ENCODE assay signal across 2 cellular contexts in genomic region chr6:139368661-139369060, GRCh38.
TF ChIP-seq lines count a peak whose summit lies in the region.

No MANE protein-coding gene starts in this region.

TF ChIP-seq in HEK293, 187 proteins besides CTCF, POLR2A, EP300 and RAD21 (continued from another document):
- peak; percentile 54; the same call in 1 of the 2 replicates for TF ChIP-seq PRDM10 (tag by site-specific recombination; IDR thresholded peaks at IDR 0.05)

TF ChIP-seq in SK-N-SH, 30 proteins besides CTCF, POLR2A, EP300 and RAD21 (continued from another document):
- TF ChIP-seq REST (IDR thresholded peaks at IDR 0.05; ENCODE audit: low read depth, low read length) (no peak), JUND (IDR thresholded peaks at IDR 0.05) (no peak), TEAD4 (IDR thresholded peaks at IDR 0.05; ENCODE audit: borderline replicate concordance, insufficient read depth) (no peak), POLR2AphosphoS5 (IDR thresholded peaks at IDR 0.05; ENCODE audit: low read depth, low read length) (no peak), ELF1 (IDR thresholded peaks at IDR 0.05) (no peak), IRF3 (IDR thresholded peaks at IDR 0.05; ENCODE audit: low read depth, low read length) (no peak), GABPA (IDR thresholded peaks at IDR 0.05; ENCODE audit: low read depth) (no peak), ZBTB33 (IDR thresholded peaks at IDR 0.05; ENCODE audit: borderline replicate concordance, low read depth) (no peak), FOSL2 (IDR thresholded peaks at IDR 0.05; ENCODE audit: borderline replicate concordance, low read depth) (no peak), MAX (IDR thresholded peaks at IDR 0.05; ENCODE audit: low read depth) (no peak), SMC3 (IDR thresholded peaks at IDR 0.05; ENCODE audit: low read depth, low read length) (no peak)
